ENCODE assay signal across 11 cellular contexts in the genomic region with DNA sequence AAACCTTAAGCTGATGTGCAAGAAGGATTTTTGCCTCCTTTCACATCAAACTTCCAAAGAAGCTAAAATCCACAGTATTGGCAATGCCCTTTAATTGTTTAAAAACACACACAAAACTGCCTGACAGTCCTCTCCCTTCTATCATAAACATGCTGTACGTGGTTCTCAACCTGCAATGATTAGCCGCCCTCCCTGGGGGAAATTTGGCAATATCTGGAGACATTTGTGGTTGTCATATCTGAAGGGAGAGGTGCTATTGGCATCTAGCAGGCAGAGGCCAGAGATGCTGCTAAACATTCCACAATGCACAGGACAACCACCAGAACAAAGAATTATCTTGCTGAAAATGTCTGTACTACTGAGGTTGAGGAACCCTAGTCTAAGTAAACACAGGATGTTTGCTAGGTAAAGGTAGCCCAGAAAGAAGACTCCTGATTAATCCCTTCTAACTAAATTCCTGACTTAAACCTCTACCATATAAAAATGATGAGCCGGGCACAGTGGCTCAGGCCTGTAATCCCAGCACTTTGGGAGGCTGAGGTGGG. TPM values are rescaled to one million over a fixed set of nuclear protein-coding genes. Genes with fewer than 3 reads are reported as not detected.
DNase-seq lines count a peak whose midpoint lies in the region; TF ChIP-seq lines count a peak whose summit lies in the region.
"Had no signal": no experiment of that assay in that cellular context is flagged by ENCODE, and none has a peak within 500 bp of the region (broad histone marks: within the 10 kb centered on the region; RNA-seq: fewer than 3 reads in every experiment).

No MANE protein-coding gene starts in this region.

- no peaks in the 10 kb centered on the region for H3K36me3 ChIP-seq in suprapubic skin

- no peaks in the 10 kb centered on the region for H3K36me3 Mint-ChIP-seq in activated CD4-positive, alpha-beta T cell treated with anti-CD3 and anti-CD28 coated beads, Interleukin-2, amount 10 ng/mL, durations not matched to agents 24 days and 14 days (ENCODE audit: low read depth)
- no peaks in the 10 kb centered on the region for H3K36me3 Mint-ChIP-seq in activated naive CD8-positive, alpha-beta T cell

- peak overlapping the region; percentile 81 for H3K4me3 Mint-ChIP-seq in activated CD4-positive, alpha-beta T cell treated with anti-CD3 and anti-CD28 coated beads, Interleukin-2, amount 10 ng/mL, durations not matched to agents 24 days and 14 days
- peak overlapping the region; percentile 84 for H3K4me3 Mint-ChIP-seq in activated naive CD8-positive, alpha-beta T cell

- no peaks in the 10 kb centered on the region for H3K4me1 ChIP-seq in suprapubic skin

- no peak for TF ChIP-seq POLR2A in suprapubic skin (IDR thresholded peaks at IDR 0.05)

- no peak overlapping the region for H3K27ac Mint-ChIP-seq in activated CD4-positive, alpha-beta T cell treated with anti-CD3 and anti-CD28 coated beads, Interleukin-2, amount 10 ng/mL, durations not matched to agents 24 days and 14 days
- H3K27ac Mint-ChIP-seq in activated naive CD8-positive, alpha-beta T cell: no peak overlapping the region

- H3K4me3 ChIP-seq in suprapubic skin: peak overlapping the region; percentile 67

- TF ChIP-seq CTCF in suprapubic skin (IDR thresholded peaks at IDR 0.05): no peak

- peaks cover 8% of the 10 kb centered on the region for H3K4me1 Mint-ChIP-seq in activated CD4-positive, alpha-beta T cell treated with anti-CD3 and anti-CD28 coated beads, Interleukin-2, amount 10 ng/mL, durations not matched to agents 24 days and 14 days
- peaks cover 4% of the 10 kb centered on the region for H3K4me1 Mint-ChIP-seq in activated naive CD8-positive, alpha-beta T cell (ENCODE audit: low read depth)

- H3K27ac ChIP-seq in layer of hippocampus (ENCODE audit: low read depth, low read length) (peak overlapping the region; percentile 62), suprapubic skin (no peak overlapping the region)

- no peaks in the 10 kb centered on the region for H3K27me3 ChIP-seq in layer of hippocampus (ENCODE audit: control insufficient read depth, insufficient read depth, low read length)
- no peaks in the 10 kb centered on the region for H3K27me3 ChIP-seq in suprapubic skin

- WGBS in suprapubic skin: 62% methylated on average over 3 of the region's 3 CpGs

- TF ChIP-seq EP300 in suprapubic skin (IDR thresholded peaks at IDR 0.05): no peak

- H3K9me3 ChIP-seq in suprapubic skin: no peaks in the 10 kb centered on the region

- DNase-seq in activated CD4-positive, alpha-beta T cell treated with anti-CD3 and anti-CD28 coated beads, Interleukin-2, amount 10 ng/mL, durations not matched to agents 24 days and 14 days: no peak
- no peak for DNase-seq in activated CD4-positive, alpha-beta T cell treated with anti-CD3 and anti-CD28 coated beads for 1 hour
- DNase-seq in suprapubic skin (ENCODE audit: low spot score in 2 of 2): no peak
- no peak for DNase-seq in dedifferentiated amniotic fluid mesenchymal stem cell (ENCODE audit: extremely low spot score)
- DNase-seq in activated gamma-delta T cell treated with Interleukin-2 at 50 U/mL for 16 hours: no peak
- DNase-seq in NCI-H345 (lab: John Stamatoyannopoulos, UW): no peak
- DNase-seq: NCI-H2081 treated with DMSO at 0.1 percent for 48 hours had no signal

- intact Hi-C loops in activated CD4-positive, alpha-beta T cell treated with anti-CD3 and anti-CD28 coated beads, Interleukin-2, amount 10 ng/mL, durations not matched to agents 24 days and 14 days (cut with micrococcal nuclease): loop anchor here (10.0 kb wide), 1 partner anchor 49 kb away; a partner anchor contains a TSS

- H3K27me3 Mint-ChIP-seq in activated CD4-positive, alpha-beta T cell treated with anti-CD3 and anti-CD28 coated beads, Interleukin-2, amount 10 ng/mL, durations not matched to agents 24 days and 14 days: peaks cover 5% of the 10 kb centered on the region
- no peaks in the 10 kb centered on the region for H3K27me3 Mint-ChIP-seq in activated naive CD8-positive, alpha-beta T cell

- peaks cover 3% of the 10 kb centered on the region for H3K9me3 Mint-ChIP-seq in activated CD4-positive, alpha-beta T cell treated with anti-CD3 and anti-CD28 coated beads, Interleukin-2, amount 10 ng/mL, durations not matched to agents 24 days and 14 days
- no peaks in the 10 kb centered on the region for H3K9me3 Mint-ChIP-seq in activated naive CD8-positive, alpha-beta T cell (ENCODE audit: low read depth)

RNA-seq across cellular contexts. Expression of a gene that starts 1.2 kb away (rescaled TPM):
- not detected in 2 replicates for total RNA-seq in activated CD4-positive, alpha-beta T cell treated with anti-CD3 and anti-CD28 coated beads, Interleukin-2, amount 10 ng/mL, durations not matched to agents 24 days and 14 days
- 1 to 10 TPM in 1 of 4 donors, under 1 TPM in 1, not detected in 2; 0.91 to 1.5 TPM for total RNA-seq in suprapubic skin
- total RNA-seq: myocyte had no signal

RNA-seq across cellular contexts. Expression of a gene that starts 21.8 kb away (rescaled TPM):
- 1.3 and 1.4 TPM in 2 replicates for total RNA-seq in activated CD4-positive, alpha-beta T cell treated with anti-CD3 and anti-CD28 coated beads, Interleukin-2, amount 10 ng/mL, durations not matched to agents 24 days and 14 days
- total RNA-seq in suprapubic skin: 1 to 10 TPM in 3 of 4 donors, under 1 TPM in 1; 0.72 to 2.4 (median 1.7) TPM

RNA-seq across cellular contexts. Expression of a gene that starts 31.3 kb away (rescaled TPM):
- total RNA-seq in activated CD4-positive, alpha-beta T cell treated with anti-CD3 and anti-CD28 coated beads, Interleukin-2, amount 10 ng/mL, durations not matched to agents 24 days and 14 days: 6.6 and 6.8 TPM in 2 replicates
- 1 to 10 TPM; 1.8 to 3.6 (median 2.6) TPM for total RNA-seq in suprapubic skin

RNA-seq across cellular contexts. Expression of a gene that starts 44.5 kb away (rescaled TPM):
- total RNA-seq in activated CD4-positive, alpha-beta T cell treated with anti-CD3 and anti-CD28 coated beads, Interleukin-2, amount 10 ng/mL, durations not matched to agents 24 days and 14 days: 6.2 and 6.4 TPM in 2 replicates
- 10 to 100 TPM; 16.6 to 35.6 (median 23.1) TPM for total RNA-seq in suprapubic skin

RNA-seq across cellular contexts. Expression of a gene that starts 54.7 kb away (rescaled TPM):
- total RNA-seq in activated CD4-positive, alpha-beta T cell treated with anti-CD3 and anti-CD28 coated beads, Interleukin-2, amount 10 ng/mL, durations not matched to agents 24 days and 14 days: not detected in 2 replicates
- total RNA-seq in suprapubic skin: 1 to 10 TPM in 1 of 4 donors, under 1 TPM in 2, not detected in 1; 0.34 to 1.7 (median 0.80) TPM
- total RNA-seq: SK-MEL-5 had no signal
